11 cellular contexts compared by ENCODE assay signal in genomic region chr15:28989239-28989830, GRCh38.
DNase-seq lines count a peak whose midpoint lies in the region; ATAC-seq and TF ChIP-seq lines count a peak whose summit lies in the region.
"Had no signal": no experiment of that assay in that cellular context is flagged by ENCODE, and none has a peak within 500 bp of the region (broad histone marks: within the 10 kb centered on the region; RNA-seq: fewer than 3 reads in every experiment).

No MANE protein-coding gene starts in this region.

- TF ChIP-seq CTCF in RWPE2 (IDR thresholded peaks at IDR 0.05; ENCODE audit: poor library complexity, severe bottlenecking) (peak; percentile 32), epithelial cell of proximal tubule (conservative IDR thresholded peaks at IDR 0.05; ENCODE audit: low read depth, low read length) (peak; percentile 24)

- no peak overlapping the region for H3K27ac Mint-ChIP-seq in activated T-cell treated with anti-CD3 and anti-CD28 coated beads, Interleukin-2, amount 50 U/mL, for 72 hours
- H3K27ac Mint-ChIP-seq in activated T-cell treated with anti-CD3 and anti-CD28 coated beads, Interleukin-2, amount 50 U/mL, for 24 hours: no peak overlapping the region
- peak overlapping the region in 1 of 2 donors; percentile 90 for H3K27ac Mint-ChIP-seq in stimulated activated naive CD8-positive, alpha-beta T cell treated with anti-CD3 and anti-CD28 coated beads, Interleukin-15, amount 100 ng/mL, for 72 hours

- no peaks in the 10 kb centered on the region for H3K36me3 ChIP-seq in RWPE2 (ENCODE audit: low read depth)
- H3K36me3 ChIP-seq: HAP-1 had no signal

- no peaks in the 10 kb centered on the region for H3K27me3 Mint-ChIP-seq in activated T-cell treated with anti-CD3 and anti-CD28 coated beads, Interleukin-2, amount 50 U/mL, for 72 hours (ENCODE audit: low read depth)
- no peaks in the 10 kb centered on the region for H3K27me3 Mint-ChIP-seq in activated T-cell treated with anti-CD3 and anti-CD28 coated beads, Interleukin-2, amount 50 U/mL, for 24 hours
- no peaks in the 10 kb centered on the region for H3K27me3 Mint-ChIP-seq in stimulated activated naive CD8-positive, alpha-beta T cell treated with anti-CD3 and anti-CD28 coated beads, Interleukin-15, amount 100 ng/mL, for 72 hours

- no peaks in the 10 kb centered on the region for H3K27me3 ChIP-seq in RWPE2 (ENCODE audit: insufficient read depth, poor library complexity, severe bottlenecking)

- peak; percentile 19 to 25 for DNase-seq in activated T-cell treated with anti-CD3 and anti-CD28 coated beads, Interleukin-2, amount 50 U/mL, for 72 hours
- DNase-seq in activated T-cell treated with anti-CD3 and anti-CD28 coated beads, Interleukin-2, amount 50 U/mL, for 24 hours: no peak
- no peak for DNase-seq in RWPE2 (ENCODE audit: low spot score)
- no peak for DNase-seq in epithelial cell of proximal tubule (ENCODE audit: low read depth)
- peak in 1 of 2 donors; percentile 47 for DNase-seq in stimulated activated naive CD8-positive, alpha-beta T cell treated with anti-CD3 and anti-CD28 coated beads, Interleukin-15, amount 100 ng/mL, for 72 hours
- DNase-seq: NCI-H187 treated with DMSO at 0.1 percent for 48 hours had no signal

- no peak overlapping the region for H3K4me3 ChIP-seq in RWPE2 (ENCODE audit: severe bottlenecking)
- no peak overlapping the region for H3K4me3 ChIP-seq in epithelial cell of proximal tubule (ENCODE audit: low read depth, low read length)
- H3K4me3 ChIP-seq: HAP-1 had no signal

- no peaks in the 10 kb centered on the region for H3K9me3 ChIP-seq in RWPE2 (ENCODE audit: severe bottlenecking)
- H3K9me3 ChIP-seq: Caco-2, HAP-1 had no signal

- peak; percentile 55 to 68 for ATAC-seq in activated T-cell treated with anti-CD3 and anti-CD28 coated beads, Interleukin-2, amount 50 U/mL, for 72 hours (replicated peaks in 1 of 2)
- ATAC-seq in RWPE2 (ENCODE audit: low read depth) (peak; percentile 45), HG03025 (IDR thresholded peaks at IDR 0.05; ENCODE audit: low FRiP score, unreplicated experiment) (no peak), GM21367 (IDR thresholded peaks at IDR 0.05; ENCODE audit: unreplicated experiment) (no peak), GM19397 (IDR thresholded peaks at IDR 0.05; ENCODE audit: unreplicated experiment) (no peak)
- peak; percentile 80 for ATAC-seq in stimulated activated naive CD8-positive, alpha-beta T cell treated with anti-CD3 and anti-CD28 coated beads, Interleukin-15, amount 100 ng/mL, for 72 hours

- no peak overlapping the region for H3K27ac ChIP-seq in RWPE2 (ENCODE audit: poor library complexity, severe bottlenecking)

- peaks cover 4% of the 10 kb centered on the region in 2 donors for H3K9me3 Mint-ChIP-seq in activated T-cell treated with anti-CD3 and anti-CD28 coated beads, Interleukin-2, amount 50 U/mL, for 72 hours
- H3K9me3 Mint-ChIP-seq in activated T-cell treated with anti-CD3 and anti-CD28 coated beads, Interleukin-2, amount 50 U/mL, for 24 hours: peaks cover 9% of the 10 kb centered on the region
- H3K9me3 Mint-ChIP-seq in stimulated activated naive CD8-positive, alpha-beta T cell treated with anti-CD3 and anti-CD28 coated beads, Interleukin-15, amount 100 ng/mL, for 72 hours: peaks cover 0 to 7% of the 10 kb centered on the region in 2 donors

- H3K36me3 Mint-ChIP-seq in activated T-cell treated with anti-CD3 and anti-CD28 coated beads, Interleukin-2, amount 50 U/mL, for 72 hours (ENCODE audit: insufficient read depth in 2 of 2): peaks cover 3 to 4% of the 10 kb centered on the region in 2 donors
- peaks cover 7% of the 10 kb centered on the region for H3K36me3 Mint-ChIP-seq in activated T-cell treated with anti-CD3 and anti-CD28 coated beads, Interleukin-2, amount 50 U/mL, for 24 hours (ENCODE audit: low read depth)

- no peaks in the 10 kb centered on the region for H3K4me1 ChIP-seq in RWPE2 (ENCODE audit: insufficient read depth, poor library complexity, severe bottlenecking)
- H3K4me1 ChIP-seq: Caco-2, HAP-1 had no signal

- no peak overlapping the region for H3K4me3 Mint-ChIP-seq in activated T-cell treated with anti-CD3 and anti-CD28 coated beads, Interleukin-2, amount 50 U/mL, for 72 hours
- no peak overlapping the region for H3K4me3 Mint-ChIP-seq in activated T-cell treated with anti-CD3 and anti-CD28 coated beads, Interleukin-2, amount 50 U/mL, for 24 hours
- H3K4me3 Mint-ChIP-seq in stimulated activated naive CD8-positive, alpha-beta T cell treated with anti-CD3 and anti-CD28 coated beads, Interleukin-15, amount 100 ng/mL, for 72 hours: no peak overlapping the region

- H3K4me1 Mint-ChIP-seq in activated T-cell treated with anti-CD3 and anti-CD28 coated beads, Interleukin-2, amount 50 U/mL, for 72 hours (ENCODE audit: low read depth): peaks cover 28% of the 10 kb centered on the region
- H3K4me1 Mint-ChIP-seq in activated T-cell treated with anti-CD3 and anti-CD28 coated beads, Interleukin-2, amount 50 U/mL, for 24 hours (ENCODE audit: low read depth): peaks cover 70% of the 10 kb centered on the region
- H3K4me1 Mint-ChIP-seq in stimulated activated naive CD8-positive, alpha-beta T cell treated with anti-CD3 and anti-CD28 coated beads, Interleukin-15, amount 100 ng/mL, for 72 hours: peaks cover 70% of the 10 kb centered on the region

Comparison
In these comparisons a context has a peak if more than half of its experiments do, and no peak if none do; other contexts are left out.
1. DNase-seq: peak in activated T-cell treated with anti-CD3 and anti-CD28 coated beads, Interleukin-2, amount 50 U/mL, for 72 hours (2 of 2); none in activated T-cell treated with anti-CD3 and anti-CD28 coated beads, Interleukin-2, amount 50 U/mL, for 24 hours (single experiment), RWPE2 (single experiment) and epithelial cell of proximal tubule (single experiment).
2. ATAC-seq: peak in activated T-cell treated with anti-CD3 and anti-CD28 coated beads, Interleukin-2, amount 50 U/mL, for 72 hours (2 of 2), RWPE2 (single experiment) and stimulated activated naive CD8-positive, alpha-beta T cell treated with anti-CD3 and anti-CD28 coated beads, Interleukin-15, amount 100 ng/mL, for 72 hours (single experiment); none in HG03025 (single experiment), GM21367 (single experiment) and GM19397 (single experiment).